ENCODE assay signal across 8 cellular contexts in genomic region chr11:83044958-83045712, GRCh38. TPM values are rescaled to one million over a fixed set of nuclear protein-coding genes. Genes with fewer than 3 reads are reported as not detected.
DNase-seq lines count a peak whose midpoint lies in the region; ATAC-seq and TF ChIP-seq lines count a peak whose summit lies in the region.

No MANE protein-coding gene starts in this region.

- intact Hi-C loops in body of pancreas (cut with DNase I) (no loop called here), Right ventricle myocardium inferior (cut with DNase I) (no loop called here)

- H3K4me3 ChIP-seq in epithelial cell of esophagus (ENCODE audit: low read length) (no peak overlapping the region), neuronal stem cell (ENCODE audit: low read length in 2 of 2) (no peak overlapping the region), body of pancreas (no peak overlapping the region)

- DNase-seq in EL, result peak; percentile 90
- peak; percentile 75 for DNase-seq in NCI-H146 (lab: John Stamatoyannopoulos, UW)
- DNase-seq in epithelial cell of esophagus (ENCODE audit: low read depth), result peak; percentile 88
- no peak for DNase-seq in GF-D8 (lab: John Stamatoyannopoulos, UW)
- no peak for DNase-seq in neuronal stem cell (ENCODE audit: low spot score)
- no peak for DNase-seq in body of pancreas
- DNase-seq in Right ventricle myocardium inferior (ENCODE audit: missing footprints), result no peak

- H2BK5ac ChIP-seq in neuronal stem cell (ENCODE audit: low read length), result no peak overlapping the region

- no CpG with 5 or more reads among the region's 8 CpGs for WGBS in neuronal stem cell (ENCODE audit: extremely low coverage in 2 of 2, insufficient read length in 2 of 2, insufficient replicate concordance in 1 of 2), 2 donors
- 79 to 80% methylated on average over 8 of the region's 8 CpGs for WGBS in body of pancreas, 2 donors

- no peak for TF ChIP-seq CTCF in epithelial cell of esophagus (IDR thresholded peaks at IDR 0.05; ENCODE audit: insufficient read depth, low read depth, low read length, missing control alignments)
- no peak for TF ChIP-seq CTCF in body of pancreas (IDR thresholded peaks at IDR 0.05)

- no peak overlapping the region for H2BK120ac ChIP-seq in neuronal stem cell (ENCODE audit: low read depth, low read length)

- no peak overlapping the region for H2BK12ac ChIP-seq in neuronal stem cell (ENCODE audit: low read length)

- H2AFZ ChIP-seq in neuronal stem cell (ENCODE audit: low read length), result no peak overlapping the region

- H3K36me3 ChIP-seq in neuronal stem cell (replicated peaks in 1 of 2; ENCODE audit: control insufficient read depth in 2 of 2, insufficient read depth in 2 of 2, low read length in 2 of 2) (no peaks in the 10 kb centered on the region), body of pancreas (replicated peaks in 1 of 2; ENCODE audit: insufficient read depth in 1 of 2, low read depth in 2 of 2) (no peaks in the 10 kb centered on the region)

- H3K4ac ChIP-seq in neuronal stem cell (ENCODE audit: low read length), result no peak overlapping the region

- no peak overlapping the region for H2AK5ac ChIP-seq in neuronal stem cell (ENCODE audit: low read depth, low read length)

- H3K4me1 ChIP-seq in neuronal stem cell (ENCODE audit: control insufficient read depth in 2 of 2, insufficient read depth in 1 of 2, low read depth in 1 of 2, low read length in 2 of 2) (no peaks in the 10 kb centered on the region), body of pancreas (no peaks in the 10 kb centered on the region)

- H3K27ac ChIP-seq in neuronal stem cell (replicated peaks; ENCODE audit: low read length), result no peak overlapping the region
- no peak overlapping the region for H3K27ac ChIP-seq in body of pancreas

- peak; percentile 74 for ATAC-seq in GM21723 (IDR thresholded peaks at IDR 0.05; ENCODE audit: unreplicated experiment)
- ATAC-seq in body of pancreas, result no peak
- ATAC-seq in Right ventricle myocardium inferior, result no peak

- H3K18ac ChIP-seq in neuronal stem cell (ENCODE audit: low read length), result no peak overlapping the region

- no peak overlapping the region for H4K91ac ChIP-seq in neuronal stem cell (ENCODE audit: low read depth, low read length, poor library complexity)

- no peak overlapping the region for H3K4me2 ChIP-seq in neuronal stem cell (ENCODE audit: insufficient read depth, low read length, poor library complexity, severe bottlenecking)

- H3K27me3 ChIP-seq in neuronal stem cell (ENCODE audit: control insufficient read depth in 3 of 3, insufficient read depth in 3 of 3, low read depth in 1 of 3, low read length in 3 of 3) (no peaks in the 10 kb centered on the region), body of pancreas (no peaks in the 10 kb centered on the region)

- H4K8ac ChIP-seq in neuronal stem cell (ENCODE audit: low read depth, low read length), result no peak overlapping the region

- no peak overlapping the region for H2BK15ac ChIP-seq in neuronal stem cell (ENCODE audit: low read length)

- H3K23ac ChIP-seq in neuronal stem cell (ENCODE audit: low read depth, low read length, poor library complexity), result no peak overlapping the region

- no peak overlapping the region for H3K14ac ChIP-seq in neuronal stem cell (ENCODE audit: low read length)

- no peak for TF ChIP-seq POLR2A in body of pancreas (IDR thresholded peaks at IDR 0.05)

- H3K9ac ChIP-seq in neuronal stem cell (ENCODE audit: low read depth, low read length, poor library complexity), result no peak overlapping the region

- no peaks in the 10 kb centered on the region for H3K79me1 ChIP-seq in neuronal stem cell (ENCODE audit: low read depth, low read length)

- no peaks in the 10 kb centered on the region for H3K9me3 ChIP-seq in neuronal stem cell (replicated peaks in 1 of 2; ENCODE audit: control insufficient read depth in 2 of 2, insufficient read depth in 1 of 2, low read depth in 1 of 2, low read length in 2 of 2)
- no peaks in the 10 kb centered on the region for H3K9me3 ChIP-seq in body of pancreas

RNA-seq across cellular contexts. Expression of gene RAB30, which starts 26.6 kb away (rescaled TPM):
- polyA plus RNA-seq in neuronal stem cell (2013, experiment 1 of 2), result 2.9 TPM
- 2.9 TPM for polyA plus RNA-seq in neuronal stem cell (2013, experiment 2 of 2)
- total RNA-seq in body of pancreas (10 to 100 TPM in 1 of 2 donors, 1 to 10 TPM in 1; 1.6 to 10.4 TPM), Right ventricle myocardium inferior (28.2 TPM)

Comparison
In these comparisons a context has a peak if more than half of its experiments do, and no peak if none do; other contexts are left out.
1. DNase-seq: peak in EL (single experiment), NCI-H146 (single experiment) and epithelial cell of esophagus (single experiment); none in GF-D8 (single experiment), neuronal stem cell (single experiment), body of pancreas (0 of 4) and Right ventricle myocardium inferior (single experiment).